ENCODE assay signal across 15 cellular contexts in the genomic region with DNA sequence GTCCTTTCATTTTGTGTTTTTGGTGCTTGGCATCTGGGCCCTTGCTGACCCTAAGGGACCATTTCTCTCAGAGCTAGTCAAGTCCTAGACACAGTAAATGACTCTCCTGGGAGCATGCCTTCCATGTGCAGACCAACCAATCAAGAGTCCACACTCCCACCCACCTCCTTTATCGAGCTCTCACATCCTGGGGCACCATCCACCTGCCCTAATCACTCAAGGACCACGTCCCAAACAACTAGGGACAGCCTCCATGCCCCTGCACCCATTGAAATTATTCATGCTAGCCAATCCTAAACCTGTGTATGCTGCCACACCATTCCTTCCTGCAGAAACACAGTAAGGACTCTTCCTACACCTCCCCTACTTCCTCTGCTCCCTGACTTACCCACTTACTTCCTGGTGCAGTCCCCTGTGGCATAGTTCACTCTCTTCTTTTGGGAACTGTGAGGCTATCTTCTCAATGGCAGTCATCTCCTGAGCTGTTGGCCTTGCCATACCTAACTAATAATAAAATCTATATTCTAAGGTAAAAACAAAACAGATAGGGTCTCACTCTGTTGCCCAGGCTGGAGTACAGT. TPM values are rescaled to one million over a fixed set of nuclear protein-coding genes. Genes with fewer than 3 reads are reported as not detected.
DNase-seq lines count a peak whose midpoint lies in the region; ATAC-seq and TF ChIP-seq lines count a peak whose summit lies in the region.
"Had no signal": no experiment of that assay in that cellular context is flagged by ENCODE, and none has a peak within 500 bp of the region (broad histone marks: within the 10 kb centered on the region; RNA-seq: fewer than 3 reads in every experiment).

No MANE protein-coding gene starts in this region.

- H3K9me3 ChIP-seq in Loucy (ENCODE audit: insufficient read depth, low read depth, low read length): no peaks in the 10 kb centered on the region
- no peaks in the 10 kb centered on the region for H3K9me3 ChIP-seq in T-helper 17 cell (ENCODE audit: control insufficient read depth, low read length, poor library complexity, severe bottlenecking)
- no peaks in the 10 kb centered on the region for H3K9me3 ChIP-seq in endodermal cell (ENCODE audit: control insufficient read depth, low read length)
- no peaks in the 10 kb centered on the region for H3K9me3 ChIP-seq in upper lobe of right lung
- H3K9me3 ChIP-seq: BE2C, Caco-2 had no signal

- H3K4me1 Mint-ChIP-seq in T-helper 17 cell: peaks cover 3% of the 10 kb centered on the region
- no peaks in the 10 kb centered on the region for H3K4me1 Mint-ChIP-seq in endodermal cell
- no peaks in the 10 kb centered on the region for H3K4me1 Mint-ChIP-seq in activated CD4-positive, alpha-beta T cell treated with anti-CD3 and anti-CD28 coated beads for 36 hours

- H3K4me2 ChIP-seq in Loucy (ENCODE audit: low read depth, low read length, poor library complexity, severe bottlenecking): no peak overlapping the region

- H2AFZ ChIP-seq in Loucy (ENCODE audit: low read length): peak overlapping the region; percentile 38; the same call in 1 of the 2 replicates
- H2AFZ ChIP-seq: GM23248 had no signal

- H3K27me3 Mint-ChIP-seq in T-helper 17 cell (peaks cover 25% of the 10 kb centered on the region), endodermal cell (ENCODE audit: insufficient read depth) (peaks cover 7% of the 10 kb centered on the region)
- peaks cover 3% of the 10 kb centered on the region for H3K27me3 Mint-ChIP-seq in activated CD4-positive, alpha-beta T cell treated with anti-CD3 and anti-CD28 coated beads for 36 hours

- no peaks in the 10 kb centered on the region for H4K20me1 ChIP-seq in Loucy (ENCODE audit: insufficient read depth, low read length, poor library complexity, severe bottlenecking)

- no peaks in the 10 kb centered on the region for H3K79me2 ChIP-seq in Loucy (ENCODE audit: insufficient read depth, low read length)

- no peak overlapping the region for H3K4me3 Mint-ChIP-seq in T-helper 17 cell
- H3K4me3 Mint-ChIP-seq in endodermal cell: no peak overlapping the region
- H3K4me3 Mint-ChIP-seq in activated CD4-positive, alpha-beta T cell treated with anti-CD3 and anti-CD28 coated beads for 36 hours: no peak overlapping the region
- H3K4me3 Mint-ChIP-seq: CD4-positive, alpha-beta T cell had no signal

- no peaks in the 10 kb centered on the region for H3F3A ChIP-seq in Loucy (ENCODE audit: low read depth)

- POLR2A ChIA-PET in activated CD4-positive, alpha-beta T cell treated with anti-CD3 and anti-CD28 coated beads for 36 hours (lab: Charles Lee): no interaction called here

- H3K9me2 ChIP-seq in Loucy (replicated peaks; ENCODE audit: low read depth, low read length): no peaks in the 10 kb centered on the region

- no peak overlapping the region for H3K9ac ChIP-seq in Loucy (ENCODE audit: low read depth, low read length, poor library complexity, severe bottlenecking)
- H3K9ac ChIP-seq in endodermal cell (ENCODE audit: extremely low read depth, low read length, poor library complexity, severe bottlenecking): no peak overlapping the region
- H3K9ac ChIP-seq: GM23248 had no signal

- intact Hi-C loops in upper lobe of right lung (cut with DNase I) (no loop called here), left ventricle myocardium superior (cut with micrococcal nuclease) (no loop called here)
- intact Hi-C loops in activated CD4-positive, alpha-beta T cell treated with anti-CD3 and anti-CD28 coated beads for 36 hours (cut with DNase I, micrococcal nuclease): no loop called here

- H3K27me3 ChIP-seq in Loucy (ENCODE audit: insufficient read depth, low read length, poor library complexity, severe bottlenecking): peaks cover 7% of the 10 kb centered on the region
- H3K27me3 ChIP-seq in endodermal cell (ENCODE audit: control insufficient read depth, insufficient read depth, low read length, poor library complexity, severe bottlenecking): no peaks in the 10 kb centered on the region
- H3K27me3 ChIP-seq in upper lobe of right lung: no peaks in the 10 kb centered on the region
- H3K27me3 ChIP-seq: BE2C had no signal

- TF ChIP-seq CTCF in Loucy (conservative IDR thresholded peaks at IDR 0.05; ENCODE audit: low read length) (no peak), endodermal cell (conservative IDR thresholded peaks at IDR 0.05) (no peak), upper lobe of right lung (IDR thresholded peaks at IDR 0.05) (no peak)

- peak overlapping the region; percentile 27 for H3K27ac Mint-ChIP-seq in T-helper 17 cell
- no peak overlapping the region for H3K27ac Mint-ChIP-seq in endodermal cell
- H3K27ac Mint-ChIP-seq in activated CD4-positive, alpha-beta T cell treated with anti-CD3 and anti-CD28 coated beads for 36 hours: no peak overlapping the region
- H3K27ac Mint-ChIP-seq: CD4-positive, alpha-beta T cell had no signal

- DNase-seq in T-helper 17 cell (no peak), endodermal cell (peak; percentile 14), upper lobe of right lung (no peak), NCI-H526 treated with DMSO at 0.1 percent for 48 hours (lab: John Stamatoyannopoulos, UW) (no peak), left ventricle myocardium superior (no peak)
- no peak for DNase-seq in activated CD4-positive, alpha-beta T cell treated with anti-CD3 and anti-CD28 coated beads for 36 hours
- DNase-seq: ACHN; BE2C; Caco-2; CD4-positive, alpha-beta T cell; GM23248; HCEC 1CT had no signal

- CTCF ChIA-PET in activated CD4-positive, alpha-beta T cell treated with anti-CD3 and anti-CD28 coated beads for 36 hours (lab: Charles Lee): interaction anchor here (1.0 kb wide), 1 partner anchor 11 kb away, joined by 3 read pairs; no protein-coding TSS in a partner anchor

- no peaks in the 10 kb centered on the region for H3K9me3 Mint-ChIP-seq in endodermal cell
- H3K9me3 Mint-ChIP-seq in activated CD4-positive, alpha-beta T cell treated with anti-CD3 and anti-CD28 coated beads for 36 hours (ENCODE audit: low read depth): no peaks in the 10 kb centered on the region
- H3K9me3 Mint-ChIP-seq: CD4-positive, alpha-beta T cell had no signal

- H3K4me3 ChIP-seq in Loucy (ENCODE audit: low read length, poor library complexity, severe bottlenecking) (no peak overlapping the region), endodermal cell (ENCODE audit: low read length) (no peak overlapping the region), upper lobe of right lung (no peak overlapping the region)
- H3K4me3 ChIP-seq: GM23248 had no signal

- H3K36me3 ChIP-seq in Loucy (ENCODE audit: insufficient read depth, low read length) (no peaks in the 10 kb centered on the region), endodermal cell (ENCODE audit: control insufficient read depth, insufficient read depth, low read length) (no peaks in the 10 kb centered on the region), upper lobe of right lung (no peaks in the 10 kb centered on the region)
- H3K36me3 ChIP-seq: BE2C had no signal

- 90 to 100% methylated on average over 1 to 2 of the region's 2 CpGs for WGBS in endodermal cell (ENCODE audit: insufficient coverage in 1 of 2, insufficient read length in 1 of 2), 2 experiments

- no peak for ATAC-seq in T-helper 17 cell
- peak; percentile 58 for ATAC-seq in upper lobe of right lung
- ATAC-seq in left ventricle myocardium superior: no peak
- ATAC-seq in activated CD4-positive, alpha-beta T cell treated with anti-CD3 and anti-CD28 coated beads for 36 hours: no peak

- H3K4me1 ChIP-seq in Loucy (ENCODE audit: insufficient read depth, low read length, poor library complexity, severe bottlenecking) (no peaks in the 10 kb centered on the region), endodermal cell (ENCODE audit: control insufficient read depth, insufficient read depth, low read length) (no peaks in the 10 kb centered on the region), upper lobe of right lung (no peaks in the 10 kb centered on the region)
- H3K4me1 ChIP-seq: BE2C had no signal

- H3K27ac ChIP-seq in endodermal cell (ENCODE audit: low read depth, low read length) (no peak overlapping the region), upper lobe of right lung (no peak overlapping the region)
- H3K27ac ChIP-seq: C4-2B, GM23248 had no signal

- H3K36me3 Mint-ChIP-seq in T-helper 17 cell (ENCODE audit: low read depth) (no peaks in the 10 kb centered on the region), endodermal cell (ENCODE audit: low read depth) (no peaks in the 10 kb centered on the region)
- H3K36me3 Mint-ChIP-seq in activated CD4-positive, alpha-beta T cell treated with anti-CD3 and anti-CD28 coated beads for 36 hours (ENCODE audit: low read depth): no peaks in the 10 kb centered on the region

RNA-seq across cellular contexts. Expression of gene SAA2, which starts 6.4 kb away (rescaled TPM):
- total RNA-seq in T-helper 17 cell: not detected
- 1 to 10 TPM in 1 of 2 donors, under 1 TPM in 1; 0.29 to 1.4 TPM for total RNA-seq in endodermal cell
- polyA plus RNA-seq in endodermal cell (2013, experiment 1 of 2): not detected
- polyA plus RNA-seq in endodermal cell (2013, experiment 2 of 2): not detected
- 4.2 TPM for total RNA-seq in upper lobe of right lung
- 2.8 TPM for total RNA-seq in left ventricle myocardium superior
- not detected for total RNA-seq in activated CD4-positive, alpha-beta T cell treated with anti-CD3 and anti-CD28 coated beads for 36 hours
- total RNA-seq: Caco-2, GM23248, HT-29 had no signal
- polyA plus RNA-seq: GM23248 had no signal

RNA-seq across cellular contexts. Expression of gene SAA1, which starts 11.2 kb away (rescaled TPM):
- total RNA-seq in T-helper 17 cell (not detected), endodermal cell (not detected), upper lobe of right lung (13.3 TPM), left ventricle myocardium superior (7.1 TPM)
- not detected for polyA plus RNA-seq in endodermal cell (2013, experiment 1 of 2)
- polyA plus RNA-seq in endodermal cell (2013, experiment 2 of 2): not detected
- total RNA-seq in activated CD4-positive, alpha-beta T cell treated with anti-CD3 and anti-CD28 coated beads for 36 hours: not detected
- total RNA-seq: Caco-2; CD4-positive, alpha-beta T cell; GM23248; HT-29 had no signal
- polyA plus RNA-seq: GM23248 had no signal

RNA-seq across cellular contexts. Expression of gene SAA4, which starts 18.3 kb away (rescaled TPM):
- total RNA-seq in T-helper 17 cell (not detected), endodermal cell (not detected), upper lobe of right lung (not detected), left ventricle myocardium superior (not detected)
- polyA plus RNA-seq in endodermal cell (2013, experiment 1 of 2): not detected
- not detected for polyA plus RNA-seq in endodermal cell (2013, experiment 2 of 2)
- total RNA-seq in activated CD4-positive, alpha-beta T cell treated with anti-CD3 and anti-CD28 coated beads for 36 hours: not detected
- total RNA-seq: Caco-2; CD4-positive, alpha-beta T cell; GM23248; HT-29 had no signal
- polyA plus RNA-seq: GM23248 had no signal
